In the genomic region with DNA sequence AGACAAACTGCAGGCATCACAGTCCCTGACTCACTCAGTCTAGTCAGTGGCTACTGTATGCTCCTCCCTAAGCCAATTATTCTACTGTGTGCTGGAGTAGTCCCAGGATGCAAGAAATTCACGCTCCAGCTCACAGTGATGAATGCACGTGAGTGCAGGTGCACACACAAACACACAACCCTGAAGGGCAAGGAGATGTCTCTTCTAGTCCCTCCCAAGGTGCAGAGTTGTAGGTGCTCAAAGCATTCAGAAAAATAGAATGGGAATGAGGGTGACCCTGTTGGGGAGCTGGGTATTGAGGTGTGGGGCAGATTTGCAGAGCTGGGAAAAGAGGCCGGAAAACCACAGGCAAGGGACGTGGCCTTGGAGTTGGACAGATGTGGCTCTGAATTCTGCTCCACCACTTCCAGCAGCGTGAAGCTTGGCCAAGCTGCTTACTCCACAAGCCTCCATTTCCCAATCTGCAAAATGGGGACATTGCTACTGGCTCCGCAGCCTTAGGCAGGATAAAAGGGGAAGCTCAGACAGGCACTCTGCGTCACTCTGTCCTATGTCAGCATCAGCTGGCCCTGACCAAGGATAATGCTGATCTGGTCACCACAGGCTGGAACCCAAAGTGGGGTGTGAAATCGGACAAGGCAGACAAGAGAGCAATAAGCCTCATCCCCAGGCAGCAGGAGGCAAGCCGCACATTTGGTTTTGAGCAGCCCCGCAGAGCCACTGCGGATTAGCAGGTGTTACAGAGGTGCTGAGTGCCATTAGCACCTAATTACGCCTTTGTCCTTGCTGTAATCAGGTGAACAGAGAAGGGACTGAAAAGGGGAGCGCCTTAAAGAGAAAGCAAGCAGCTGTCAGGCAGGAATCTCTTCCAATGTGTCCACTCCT, we compare ENCODE assay signal across 13 cellular contexts. TPM values are rescaled to one million over a fixed set of nuclear protein-coding genes. Genes with fewer than 3 reads are reported as not detected.
DNase-seq lines count a peak whose midpoint lies in the region; ATAC-seq and TF ChIP-seq lines count a peak whose summit lies in the region.
"Had no signal": no experiment of that assay in that cellular context is flagged by ENCODE, and none has a peak within 500 bp of the region (broad histone marks: within the 10 kb centered on the region; RNA-seq: fewer than 3 reads in every experiment).

No MANE protein-coding gene starts in this region.

- no peaks in the 10 kb centered on the region for H3K79me2 ChIP-seq in SU-DHL-6 (ENCODE audit: insufficient read depth, low read length)

- no peaks in the 10 kb centered on the region for H3K36me3 Mint-ChIP-seq in nephron progenitor cell (ENCODE audit: low read depth)

- TF ChIP-seq CTCF in SU-DHL-6 (IDR thresholded peaks at IDR 0.05; ENCODE audit: insufficient read depth, low read length, poor library complexity, severe bottlenecking) = no peak
- TF ChIP-seq CTCF in nephron progenitor cell (IDR thresholded peaks at IDR 0.05) = no peak

- H2AFZ ChIP-seq in SU-DHL-6 (ENCODE audit: low read depth, low read length, severe bottlenecking) = no peak overlapping the region

- H3K4me2 ChIP-seq in SU-DHL-6 (ENCODE audit: low read depth, low read length, poor library complexity, severe bottlenecking) = peak overlapping the region; percentile 14

- H3K27ac ChIP-seq in SU-DHL-6 (ENCODE audit: low read depth, low read length) = peak overlapping the region; percentile 41

- peak overlapping the region; percentile 6 for H3K27ac Mint-ChIP-seq in nephron progenitor cell

- H3K9me2 ChIP-seq in SU-DHL-6 (replicated peaks; ENCODE audit: insufficient read depth, low read length) = no peaks in the 10 kb centered on the region

- intact Hi-C loops in posterior vena cava (cut with DNase I) = no loop called here

- no peaks in the 10 kb centered on the region for H3F3A ChIP-seq in SU-DHL-6 (ENCODE audit: insufficient read depth)

- H3K27me3 Mint-ChIP-seq in nephron progenitor cell (ENCODE audit: low read depth, poor library complexity) = peaks cover 31% of the 10 kb centered on the region

- H4K20me1 ChIP-seq in SU-DHL-6 (ENCODE audit: low read depth, low read length) = no peaks in the 10 kb centered on the region

- no peaks in the 10 kb centered on the region for H3K27me3 ChIP-seq in SU-DHL-6 (ENCODE audit: low read length)

- no peaks in the 10 kb centered on the region for H3K9me3 Mint-ChIP-seq in nephron progenitor cell

- H3K36me3 ChIP-seq in SU-DHL-6 (ENCODE audit: low read length) = no peaks in the 10 kb centered on the region

- ATAC-seq in GM18870 (IDR thresholded peaks at IDR 0.05; ENCODE audit: unreplicated experiment) = no peak

- H3K4me3 ChIP-seq in SU-DHL-6 (ENCODE audit: insufficient read depth, low read length, poor library complexity, severe bottlenecking) = no peak overlapping the region
- H3K4me3 ChIP-seq: lung had no signal

- H3K9me3 ChIP-seq in SU-DHL-6 (ENCODE audit: insufficient read depth, low read length) = no peaks in the 10 kb centered on the region

- H3K4me3 Mint-ChIP-seq in nephron progenitor cell = no peak overlapping the region

- peaks cover 61% of the 10 kb centered on the region for H3K4me1 Mint-ChIP-seq in nephron progenitor cell

- H3K9ac ChIP-seq in SU-DHL-6 (ENCODE audit: low read length) = no peak overlapping the region; the same call in 1 of the 2 replicates

- peak; percentile 45 for DNase-seq in NCI-H1694 (lab: John Stamatoyannopoulos, UW)
- DNase-seq in NCI-H1694 treated with DMSO at 0.1 percent for 48 hours (lab: John Stamatoyannopoulos, UW) = no peak
- peak; percentile 93 for DNase-seq in NCI-H146 treated with DMSO at 0.1 percent for 48 hours (lab: John Stamatoyannopoulos, UW; ENCODE audit: unreplicated experiment)
- DNase-seq in nephron progenitor cell = no peak
- no peak for DNase-seq in RKO (ENCODE audit: low spot score)
- DNase-seq in posterior vena cava (ENCODE audit: low spot score) = no peak
- DNase-seq: 8988T, head of caudate nucleus, NCI-H526 treated with DMSO at 0.1 percent for 48 hours, substantia nigra had no signal

RNA-seq across cellular contexts. Expression of a gene that starts 54.9 kb away (rescaled TPM):
- 1 to 10 TPM; 1.4 to 1.7 TPM for total RNA-seq in posterior vena cava

Comparison
In these comparisons a context has a peak if more than half of its experiments do, and no peak if none do; other contexts are left out.
1. DNase-seq: peak in NCI-H1694 (single experiment) and NCI-H146 treated with DMSO at 0.1 percent for 48 hours (single experiment); none in NCI-H1694 treated with DMSO at 0.1 percent for 48 hours (single experiment), nephron progenitor cell (single experiment), RKO (single experiment) and posterior vena cava (single experiment).